ENCODE assay signal across 7 cellular contexts in genomic region chr1:231806623-231807470, GRCh38.
DNase-seq lines count a peak whose midpoint lies in the region; ATAC-seq and TF ChIP-seq lines count a peak whose summit lies in the region.

No MANE protein-coding gene starts in this region.

- POLR2A ChIA-PET in GM10248 (lab: Yijun Ruan, JAX) = no interaction called here

- CTCF ChIA-PET in GM10248 (lab: Yijun Ruan, JAX) = interaction anchor here (0.6 to 3.6 kb wide), 5 partner anchors 11 to 54 kb away, joined by 3 to 22 read pairs (median 3); no protein-coding TSS in a partner anchor

- no peak for TF ChIP-seq POLR2A in testis (IDR thresholded peaks at IDR 0.05)

- H3K27me3 ChIP-seq in SJCRH30 (no peaks in the 10 kb centered on the region), colonic mucosa (no peaks in the 10 kb centered on the region), lower lobe of right lung (ENCODE audit: low read depth) (no peaks in the 10 kb centered on the region), testis (no peaks in the 10 kb centered on the region)

- DNase-seq in GM10248 (ENCODE audit: extremely low spot score) = peak; percentile 58
- DNase-seq in Kasumi-1 (lab: John Stamatoyannopoulos, UW) = peak; percentile 78 to 83
- DNase-seq in SJCRH30 = peak; percentile 56 to 71
- peak; percentile 57 for DNase-seq in colonic mucosa
- peak; percentile 73 for DNase-seq in lower lobe of right lung
- peak; percentile 38 for DNase-seq in testis

- WGBS in testis, 2 donors = 83 to 88% methylated on average over 19 to 21 of the region's 21 CpGs

- no peaks in the 10 kb centered on the region for H3K36me3 ChIP-seq in SJCRH30
- H3K36me3 ChIP-seq in colonic mucosa = no peaks in the 10 kb centered on the region
- no peaks in the 10 kb centered on the region for H3K36me3 ChIP-seq in lower lobe of right lung
- H3K36me3 ChIP-seq in testis (ENCODE audit: low read depth, missing control alignments) = no peaks in the 10 kb centered on the region

- no peak overlapping the region for H3K9ac ChIP-seq in colonic mucosa (ENCODE audit: low read depth in 2 of 2, low read length in 2 of 2)

- no peaks in the 10 kb centered on the region for H3K9me3 ChIP-seq in SJCRH30 (replicated peaks)
- H3K9me3 ChIP-seq in colonic mucosa = no peaks in the 10 kb centered on the region
- no peaks in the 10 kb centered on the region for H3K9me3 ChIP-seq in lower lobe of right lung
- no peaks in the 10 kb centered on the region for H3K9me3 ChIP-seq in testis

- intact Hi-C loops in colonic mucosa (cut with DNase I) = no loop called here
- intact Hi-C loops in lower lobe of right lung (cut with DNase I) = no loop called here
- intact Hi-C loops in testis (cut with DNase I; ENCODE audit: low total_unique reads) = no loop called here

- H3K27ac ChIP-seq in SJCRH30 = no peak overlapping the region
- no peak overlapping the region for H3K27ac ChIP-seq in colonic mucosa
- no peak overlapping the region for H3K27ac ChIP-seq in lower lobe of right lung
- no peak overlapping the region for H3K27ac ChIP-seq in testis

- TF ChIP-seq CTCF in GM10248 (IDR thresholded peaks at IDR 0.05; ENCODE audit: control extremely low read depth, extremely low read depth, low read depth, missing control alignments) (peak; percentile 59), colonic mucosa (IDR thresholded peaks at IDR 0.05) (peak; percentile 56), lower lobe of right lung (IDR thresholded peaks at IDR 0.05) (peak; percentile 59), testis (IDR thresholded peaks at IDR 0.05) (peak in 2 of 3 experiments; percentile 9 to 24)

- no peak overlapping the region for H3K4me3 ChIP-seq in SJCRH30
- H3K4me3 ChIP-seq in colonic mucosa = no peak overlapping the region
- H3K4me3 ChIP-seq in lower lobe of right lung = no peak overlapping the region
- H3K4me3 ChIP-seq in testis = no peak overlapping the region

- ATAC-seq in GM21717 (IDR thresholded peaks at IDR 0.05; ENCODE audit: unreplicated experiment) (peak; percentile 70), lower lobe of right lung (peak in 1 of 2 donors; percentile 87)

- H3K4me1 ChIP-seq in SJCRH30 = peaks cover 9% of the 10 kb centered on the region
- no peaks in the 10 kb centered on the region for H3K4me1 ChIP-seq in colonic mucosa
- H3K4me1 ChIP-seq in lower lobe of right lung = peaks cover 10% of the 10 kb centered on the region
- no peaks in the 10 kb centered on the region for H3K4me1 ChIP-seq in testis
